15 cellular contexts compared by ENCODE assay signal in genomic region chr7:150946826-150947750, GRCh38. TPM values are rescaled to one million over a fixed set of nuclear protein-coding genes. Genes with fewer than 3 reads are reported as not detected.
DNase-seq lines count a peak whose midpoint lies in the region; ATAC-seq and TF ChIP-seq lines count a peak whose summit lies in the region.
"Had no signal": no experiment of that assay in that cellular context is flagged by ENCODE, and none has a peak within 500 bp of the region (broad histone marks: within the 10 kb centered on the region; RNA-seq: fewer than 3 reads in every experiment).

No MANE protein-coding gene starts in this region.

- H3K4me3 ChIP-seq in left lung (no peak overlapping the region), testis (no peak overlapping the region)
- H3K4me3 ChIP-seq: PC-9, thoracic aorta had no signal

- CTCF ChIA-PET in activated naive CD4-positive, alpha-beta T cell treated with anti-CD3 and anti-CD28 coated beads for 36 hours (lab: Charles Lee), result no interaction called here

- H3K36me3 ChIP-seq in left lung (no peaks in the 10 kb centered on the region), testis (ENCODE audit: low read depth, missing control alignments) (no peaks in the 10 kb centered on the region)
- H3K36me3 ChIP-seq: thoracic aorta had no signal

- no peaks in the 10 kb centered on the region for H3K36me3 Mint-ChIP-seq in activated naive CD4-positive, alpha-beta T cell treated with anti-CD3 and anti-CD28 coated beads for 36 hours (ENCODE audit: low read depth)
- H3K36me3 Mint-ChIP-seq: activated naive CD8-positive, alpha-beta T cell had no signal

- peaks cover 6% of the 10 kb centered on the region for H3K27me3 Mint-ChIP-seq in activated naive CD4-positive, alpha-beta T cell treated with anti-CD3 and anti-CD28 coated beads for 36 hours (ENCODE audit: low read depth)
- H3K27me3 Mint-ChIP-seq: activated naive CD8-positive, alpha-beta T cell had no signal

- H3K4me1 ChIP-seq in left lung (no peaks in the 10 kb centered on the region), testis (peaks cover 38% of the 10 kb centered on the region)

- ATAC-seq in left lung, result no peak

- WGBS in testis, 2 donors, result 61 to 83% methylated on average over 15 to 35 of the region's 46 CpGs

- H3K9me3 ChIP-seq in left lung (no peaks in the 10 kb centered on the region), testis (no peaks in the 10 kb centered on the region)
- H3K9me3 ChIP-seq: thoracic aorta had no signal

- H3K9me3 Mint-ChIP-seq in activated naive CD4-positive, alpha-beta T cell treated with anti-CD3 and anti-CD28 coated beads for 36 hours, result no peaks in the 10 kb centered on the region

- peak; percentile 2 for DNase-seq in activated naive CD4-positive, alpha-beta T cell treated with anti-CD3 and anti-CD28 coated beads for 36 hours
- no peak for DNase-seq in activated naive CD4-positive, alpha-beta T cell treated with Interleukin-2 at 50 U/mL for 16 hours
- DNase-seq in ecto neural progenitor cell (ENCODE audit: low spot score) (peak; percentile 44), left lung (peak; percentile 26 to 78), testis (peak; percentile 15), NCI-H1092 (lab: John Stamatoyannopoulos, UW) (no peak), GM03348 (ENCODE audit: low spot score) (no peak), NCI-H524 treated with DMSO at 0.1 percent for 48 hours (lab: John Stamatoyannopoulos, UW) (no peak)
- DNase-seq: activated CD8-positive, alpha-beta memory T cell treated with anti-CD3 and anti-CD28 coated beads for 24 hours; effector memory CD4-positive, alpha-beta T cell; NCI-H2029 treated with DMSO at 0.1 percent for 48 hours; PC-9; SW 1271 had no signal

- H3K4me3 Mint-ChIP-seq in activated naive CD4-positive, alpha-beta T cell treated with anti-CD3 and anti-CD28 coated beads for 36 hours, result no peak overlapping the region
- H3K4me3 Mint-ChIP-seq: activated naive CD8-positive, alpha-beta T cell had no signal

- peaks cover 12 to 58% of the 10 kb centered on the region in 2 donors for H3K27me3 ChIP-seq in left lung
- H3K27me3 ChIP-seq in testis, result no peaks in the 10 kb centered on the region

- H3K4me1 Mint-ChIP-seq in activated naive CD4-positive, alpha-beta T cell treated with anti-CD3 and anti-CD28 coated beads for 36 hours (ENCODE audit: low read depth), result peaks cover 9% of the 10 kb centered on the region

- TF ChIP-seq POLR2A in testis (IDR thresholded peaks at IDR 0.05), result no peak

- no peak overlapping the region for H3K27ac ChIP-seq in left lung
- H3K27ac ChIP-seq in testis, result peak overlapping the region; percentile 62 to 89
- H3K27ac ChIP-seq: PC-9, thoracic aorta had no signal

- TF ChIP-seq CTCF in left lung (IDR thresholded peaks at IDR 0.05), result no peak
- no peak for TF ChIP-seq CTCF in testis (IDR thresholded peaks at IDR 0.05)

- intact Hi-C loops in activated naive CD4-positive, alpha-beta T cell treated with anti-CD3 and anti-CD28 coated beads for 36 hours (cut with micrococcal nuclease), result no loop called here
- intact Hi-C loops in left lung (cut with DNase I), result no loop called here
- intact Hi-C loops in testis (cut with DNase I; ENCODE audit: low total_unique reads), result no loop called here

- no peak overlapping the region for H3K27ac Mint-ChIP-seq in activated naive CD4-positive, alpha-beta T cell treated with anti-CD3 and anti-CD28 coated beads for 36 hours
- H3K27ac Mint-ChIP-seq: activated naive CD8-positive, alpha-beta T cell had no signal

RNA-seq across cellular contexts. Expression of gene KCNH2, which starts 31.0 kb away (rescaled TPM):
- under 1 TPM; 0.17 to 0.19 TPM for total RNA-seq in activated naive CD4-positive, alpha-beta T cell treated with anti-CD3 and anti-CD28 coated beads for 36 hours
- total RNA-seq in left lung (1 to 10 TPM in 1 of 2 donors, under 1 TPM in 1; 0.82 to 1.3 TPM), testis (100 to 1,000 TPM; 230 to 247 TPM)
- polyA plus RNA-seq in testis (ENCODE audit: insufficient read depth, low read depth, low replicate concordance), result 82.5 TPM

RNA-seq across cellular contexts. Expression of gene NOS3, which starts 43.7 kb away (rescaled TPM):
- 1 to 10 TPM; 7.1 to 9.2 TPM for total RNA-seq in activated naive CD4-positive, alpha-beta T cell treated with anti-CD3 and anti-CD28 coated beads for 36 hours
- 10 to 100 TPM; 12.1 to 21.8 TPM for total RNA-seq in left lung
- 10 to 100 TPM; 25.0 to 36.6 TPM for total RNA-seq in testis
- 19.5 TPM for polyA plus RNA-seq in testis (ENCODE audit: insufficient read depth, low read depth, low replicate concordance)

Comparison
In these comparisons a context has a peak if more than half of its experiments do, and no peak if none do; other contexts are left out.
1. DNase-seq: peak in activated naive CD4-positive, alpha-beta T cell treated with anti-CD3 and anti-CD28 coated beads for 36 hours (single experiment), ecto neural progenitor cell (single experiment), left lung (2 of 2) and testis (single experiment); none in activated naive CD4-positive, alpha-beta T cell treated with Interleukin-2 at 50 U/mL for 16 hours (single experiment), NCI-H1092 (single experiment), GM03348 (single experiment) and NCI-H524 treated with DMSO at 0.1 percent for 48 hours (single experiment).
2. H3K27ac ChIP-seq: peak in testis (2 of 2); none in left lung (0 of 2).
3. RNA of gene KCNH2, which starts 31.0 kb away (total RNA-seq): 230 to 247 TPM in testis; 0.82 to 1.3 TPM in left lung and 0.17 to 0.19 TPM in activated naive CD4-positive, alpha-beta T cell treated with anti-CD3 and anti-CD28 coated beads for 36 hours; every median in the first group is over 100 times any median in the second.